4 cellular contexts compared by ENCODE assay signal in the genomic region with DNA sequence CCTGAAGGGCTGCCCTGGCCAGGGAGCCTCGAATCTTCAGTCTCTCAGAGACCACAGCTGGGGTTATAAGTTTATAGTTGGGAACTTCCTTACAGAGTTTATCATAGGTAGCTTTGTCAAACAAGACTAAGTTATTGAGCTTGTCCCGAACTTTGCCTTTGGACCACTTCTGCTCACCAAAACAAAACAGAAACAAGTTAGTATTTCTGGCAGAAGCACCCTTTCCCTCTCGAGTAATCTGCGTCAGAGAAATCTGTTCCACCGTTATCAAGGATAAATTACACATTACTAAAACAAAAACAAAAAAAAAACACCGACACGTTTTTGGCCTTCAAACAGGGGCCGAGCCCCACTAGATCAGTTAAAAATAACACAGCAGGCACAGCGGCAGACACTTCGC. TPM values are rescaled to one million over a fixed set of nuclear protein-coding genes. Genes with fewer than 3 reads are reported as not detected.
DNase-seq lines count a peak whose midpoint lies in the region; ATAC-seq and TF ChIP-seq lines count a peak whose summit lies in the region.
"Not testable (repeated sequence)": the region's sequence is repeated elsewhere in the genome, so short reads cannot be mapped to it uniquely, and the experiment has no call there.

No MANE protein-coding gene starts in this region.

- H3K27me3 Mint-ChIP-seq in HFFc6 (ENCODE audit: insufficient read depth), result not testable (repeated sequence)

- not testable (repeated sequence) for TF ChIP-seq CTCF in HFFc6 (IDR thresholded peaks at IDR 0.05)

- H3K4me1 Mint-ChIP-seq in HFFc6 (ENCODE audit: low read depth), result peaks cover 37% of the 10 kb centered on the region
- peaks cover 20% of the 10 kb centered on the region for H3K4me1 Mint-ChIP-seq in stimulated activated effector memory CD8-positive, alpha-beta T cell treated with anti-CD3 and anti-CD28 coated beads, Interleukin-12 subunit alpha, Interleukin-12 subunit beta, amount 100 ng/mL, for 72 hours

- not testable (repeated sequence) for DNase-seq in HFFc6; stimulated activated effector memory CD8-positive, alpha-beta T cell treated with anti-CD3 and anti-CD28 coated beads, Interleukin-12 subunit alpha, Interleukin-12 subunit beta, amount 100 ng/mL, for 72 hours (ENCODE audit: low spot score in 2 of 2)

- not testable (repeated sequence) for ATAC-seq in stimulated activated effector memory CD8-positive, alpha-beta T cell treated with anti-CD3 and anti-CD28 coated beads, Interleukin-12 subunit alpha, Interleukin-12 subunit beta, amount 100 ng/mL, for 72 hours

- H3K9me3 Mint-ChIP-seq in HFFc6; stimulated activated effector memory CD8-positive, alpha-beta T cell treated with anti-CD3 and anti-CD28 coated beads, Interleukin-12 subunit alpha, Interleukin-12 subunit beta, amount 100 ng/mL, for 72 hours: not testable (repeated sequence)

- H3K27ac ChIP-seq in adipose tissue (ENCODE audit: low read depth, low read length), result peak overlapping the region; percentile 44

- H3K4me3 ChIP-seq in iPS-18c (ENCODE audit: insufficient read depth, low read depth, low read length), result peak overlapping the region; percentile 94

- H3K27ac Mint-ChIP-seq in HFFc6, result peak overlapping the region; percentile 94
- peak overlapping the region; percentile 99 for H3K27ac Mint-ChIP-seq in stimulated activated effector memory CD8-positive, alpha-beta T cell treated with anti-CD3 and anti-CD28 coated beads, Interleukin-12 subunit alpha, Interleukin-12 subunit beta, amount 100 ng/mL, for 72 hours

- H3K4me3 Mint-ChIP-seq in HFFc6, result peak overlapping the region; percentile 98
- peak overlapping the region; percentile 98 for H3K4me3 Mint-ChIP-seq in stimulated activated effector memory CD8-positive, alpha-beta T cell treated with anti-CD3 and anti-CD28 coated beads, Interleukin-12 subunit alpha, Interleukin-12 subunit beta, amount 100 ng/mL, for 72 hours

- H3K9me3 ChIP-seq in iPS-18c (ENCODE audit: control insufficient read depth, insufficient read depth, low read length), result not testable (repeated sequence)

- WGBS in adipose tissue, 3 donors, result 1 to 3% (median 2%) methylated on average over 10 of the region's 10 CpGs

- H3K36me3 Mint-ChIP-seq in HFFc6 (ENCODE audit: low read depth), result peaks cover 60% of the 10 kb centered on the region
- H3K36me3 Mint-ChIP-seq in stimulated activated effector memory CD8-positive, alpha-beta T cell treated with anti-CD3 and anti-CD28 coated beads, Interleukin-12 subunit alpha, Interleukin-12 subunit beta, amount 100 ng/mL, for 72 hours, result peaks cover 98% of the 10 kb centered on the region

RNA-seq across cellular contexts. Expression of a gene that starts 0.8 kb away (rescaled TPM):
- 100 to 1,000 TPM; 699 to 981 (median 857) TPM for total RNA-seq in HFFc6 (2021; fragmentation: NEBNext Ultra II Directional; extraction: Animal tissue kit (Norgen Biotek cat#: 25700))
- 1,000 to 10,000 TPM; 1,274 to 4,411 (median 1,949) TPM for polyA plus RNA-seq in adipose tissue

RNA-seq across cellular contexts. Expression of a gene that starts 1.2 kb away (rescaled TPM):
- 10 to 100 TPM; 71.7 to 92.6 (median 81.4) TPM for total RNA-seq in HFFc6 (2021; fragmentation: NEBNext Ultra II Directional; extraction: Animal tissue kit (Norgen Biotek cat#: 25700))
- polyA plus RNA-seq in adipose tissue, result 10 to 100 TPM; 24.1 to 48.4 (median 46.6) TPM

RNA-seq across cellular contexts. Expression of a gene that starts 13.3 kb away (rescaled TPM):
- 10 to 100 TPM in 3 of 6 experiments, 1 to 10 TPM in 3; 7.1 to 12.0 (median 10.3) TPM for total RNA-seq in HFFc6 (2021; fragmentation: NEBNext Ultra II Directional; extraction: Animal tissue kit (Norgen Biotek cat#: 25700))
- polyA plus RNA-seq in adipose tissue, result 10 to 100 TPM in 2 of 3 donors, 1 to 10 TPM in 1; 7.4 to 37.9 (median 13.2) TPM

RNA-seq across cellular contexts. Expression of a gene that starts 19.4 kb away (rescaled TPM):
- 10 to 100 TPM; 15.5 to 19.1 (median 17.0) TPM for total RNA-seq in HFFc6 (2021; fragmentation: NEBNext Ultra II Directional; extraction: Animal tissue kit (Norgen Biotek cat#: 25700))
- 10 to 100 TPM in 2 of 3 donors, 1 to 10 TPM in 1; 6.1 to 28.3 (median 13.7) TPM for polyA plus RNA-seq in adipose tissue

RNA-seq across cellular contexts. Expression of a gene that starts 39.6 kb away (rescaled TPM):
- total RNA-seq in HFFc6 (2021; fragmentation: NEBNext Ultra II Directional; extraction: Animal tissue kit (Norgen Biotek cat#: 25700)), result 100 to 1,000 TPM; 141 to 180 (median 163) TPM
- polyA plus RNA-seq in adipose tissue, result 10 to 100 TPM; 37.7 to 73.2 (median 41.1) TPM
